In the genomic region with DNA sequence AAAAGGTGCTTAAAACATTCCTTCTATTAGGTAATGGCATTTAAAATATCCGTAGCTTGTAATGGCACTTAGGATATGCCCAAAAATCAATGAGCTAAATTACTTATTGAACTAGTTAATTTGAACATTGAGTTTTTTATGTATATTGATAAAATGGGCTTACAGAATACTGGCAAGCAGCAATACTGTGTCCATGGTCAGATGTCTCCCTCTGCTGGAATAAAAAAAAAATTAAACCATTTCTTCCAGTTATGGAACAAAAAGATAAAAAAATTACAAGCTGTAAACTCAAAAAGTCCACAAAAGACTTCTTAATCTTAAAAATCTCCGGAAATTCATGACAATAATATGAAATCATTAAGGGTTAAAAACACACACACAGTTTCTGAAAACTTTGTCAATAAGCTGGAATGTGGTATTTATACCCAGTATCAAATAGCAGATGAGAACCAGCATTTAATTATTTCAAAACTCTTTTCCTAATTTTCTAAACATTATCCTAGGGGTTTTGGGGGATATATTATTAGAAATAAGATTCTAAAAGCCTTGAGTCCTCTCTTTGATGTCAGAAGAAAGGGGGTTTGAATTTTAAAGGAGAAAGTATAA, we compare ENCODE assay signal across 8 cellular contexts. TPM values are rescaled to one million over a fixed set of nuclear protein-coding genes. Genes with fewer than 3 reads are reported as not detected.
DNase-seq lines count a peak whose midpoint lies in the region; ATAC-seq and TF ChIP-seq lines count a peak whose summit lies in the region.

No MANE protein-coding gene starts in this region.

- H3K27ac ChIP-seq in colonic mucosa: no peak overlapping the region

- H3K4me3 ChIP-seq in colonic mucosa: no peak overlapping the region
- no peak overlapping the region for H3K4me3 ChIP-seq in retinal pigment epithelial cell (ENCODE audit: low read length)

- no peaks in the 10 kb centered on the region for H3K4me1 ChIP-seq in colonic mucosa

- H3K9me3 ChIP-seq in colonic mucosa: no peaks in the 10 kb centered on the region

- H3K36me3 ChIP-seq in colonic mucosa: no peaks in the 10 kb centered on the region

- intact Hi-C loops in colonic mucosa (cut with DNase I) (no loop called here), sciatic nerve (cut with DNase I) (no loop called here)

- no peaks in the 10 kb centered on the region for H3K27me3 ChIP-seq in colonic mucosa

- ATAC-seq in sciatic nerve: no peak
- no peak for ATAC-seq in HG03442 (IDR thresholded peaks at IDR 0.05; ENCODE audit: unreplicated experiment)
- ATAC-seq in GM18520 (IDR thresholded peaks at IDR 0.05; ENCODE audit: unreplicated experiment): no peak

- DNase-seq in NCI-H2107 treated with DMSO at 0.1 percent for 48 hours (lab: John Stamatoyannopoulos, UW; ENCODE audit: unreplicated experiment) (peak; percentile 64), NCI-H2107 (lab: John Stamatoyannopoulos, UW) (no peak), NCI-H146 (lab: John Stamatoyannopoulos, UW) (peak; percentile 18), colonic mucosa (no peak), retinal pigment epithelial cell (ENCODE audit: low read depth) (no peak), sciatic nerve (ENCODE audit: low spot score) (no peak)

- TF ChIP-seq CTCF in colonic mucosa (IDR thresholded peaks at IDR 0.05) (peak; percentile 30), retinal pigment epithelial cell (conservative IDR thresholded peaks at IDR 0.05; ENCODE audit: low read depth, low read length) (peak; percentile 54)

- no peak overlapping the region for H3K9ac ChIP-seq in colonic mucosa (ENCODE audit: low read depth in 2 of 2, low read length in 2 of 2)

RNA-seq across cellular contexts. Expression of gene PSMD7, which starts 21.5 kb away (rescaled TPM):
- 10 to 100 TPM; 80.9 to 96.8 TPM for total RNA-seq in colonic mucosa
- 64.9 TPM for total RNA-seq in sciatic nerve

Comparison
In these comparisons a context has a peak if more than half of its experiments do, and no peak if none do; other contexts are left out.
1. DNase-seq: peak in NCI-H2107 treated with DMSO at 0.1 percent for 48 hours (single experiment) and NCI-H146 (single experiment); none in NCI-H2107 (single experiment), colonic mucosa (single experiment), retinal pigment epithelial cell (single experiment) and sciatic nerve (single experiment).